Comparison of ENCODE assay signal across 1 cellular context in the genomic region with DNA sequence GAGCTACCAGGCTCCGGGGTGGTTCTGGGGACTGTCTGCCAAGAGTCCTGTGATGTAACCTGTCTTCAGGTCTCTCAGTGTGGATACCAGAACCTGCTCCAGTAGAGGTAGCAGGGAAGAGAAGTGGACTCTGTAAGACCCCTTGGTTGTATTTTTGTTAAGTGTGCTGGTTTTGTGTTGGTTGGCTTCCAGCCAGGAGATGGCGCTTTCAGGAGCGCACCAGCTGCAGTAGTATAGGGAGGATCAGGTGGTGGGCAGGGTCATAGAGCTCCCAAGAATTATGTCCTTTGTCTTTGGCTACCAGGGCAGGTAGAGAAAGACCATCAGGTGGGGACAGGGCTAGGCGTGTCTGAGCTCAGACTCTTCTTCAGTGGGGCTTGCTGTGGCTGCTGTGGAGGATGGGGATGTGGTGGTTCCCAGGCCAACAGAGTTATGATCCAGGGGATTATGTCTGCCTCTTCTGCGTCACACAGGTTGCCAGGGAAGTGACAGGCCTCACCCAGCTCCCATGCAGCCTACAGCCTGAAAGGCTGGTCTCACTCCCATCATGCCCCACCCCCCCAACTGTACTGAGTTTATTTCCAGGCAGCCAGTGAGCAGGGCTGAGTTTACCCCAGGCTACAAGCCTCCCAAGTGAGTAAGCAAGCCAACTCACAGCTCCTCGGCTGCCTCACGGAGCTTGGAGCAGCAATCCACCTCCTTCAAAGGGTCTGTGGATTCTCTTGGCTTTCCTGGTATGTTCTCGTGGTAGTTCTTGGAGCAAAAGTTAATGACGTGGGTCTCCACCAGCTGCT.
TF ChIP-seq lines count a peak whose summit lies in the region.

No MANE protein-coding gene starts in this region.

TF ChIP-seq in H1, 55 proteins besides CTCF, POLR2A, EP300 and RAD21 (continued from another document):
- TF ChIP-seq, protein P1, sequence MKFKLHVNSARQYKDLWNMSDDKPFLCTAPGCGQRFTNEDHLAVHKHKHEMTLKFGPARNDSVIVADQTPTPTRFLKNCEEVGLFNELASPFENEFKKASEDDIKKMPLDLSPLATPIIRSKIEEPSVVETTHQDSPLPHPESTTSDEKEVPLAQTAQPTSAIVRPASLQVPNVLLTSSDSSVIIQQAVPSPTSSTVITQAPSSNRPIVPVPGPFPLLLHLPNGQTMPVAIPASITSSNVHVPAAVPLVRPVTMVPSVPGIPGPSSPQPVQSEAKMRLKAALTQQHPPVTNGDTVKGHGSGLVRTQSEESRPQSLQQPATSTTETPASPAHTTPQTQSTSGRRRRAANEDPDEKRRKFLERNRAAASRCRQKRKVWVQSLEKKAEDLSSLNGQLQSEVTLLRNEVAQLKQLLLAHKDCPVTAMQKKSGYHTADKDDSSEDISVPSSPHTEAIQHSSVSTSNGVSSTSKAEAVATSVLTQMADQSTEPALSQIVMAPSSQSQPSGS (IDR thresholded peaks at IDR 0.05; ENCODE audit: low read length): no peak
- TF ChIP-seq, protein P2, sequence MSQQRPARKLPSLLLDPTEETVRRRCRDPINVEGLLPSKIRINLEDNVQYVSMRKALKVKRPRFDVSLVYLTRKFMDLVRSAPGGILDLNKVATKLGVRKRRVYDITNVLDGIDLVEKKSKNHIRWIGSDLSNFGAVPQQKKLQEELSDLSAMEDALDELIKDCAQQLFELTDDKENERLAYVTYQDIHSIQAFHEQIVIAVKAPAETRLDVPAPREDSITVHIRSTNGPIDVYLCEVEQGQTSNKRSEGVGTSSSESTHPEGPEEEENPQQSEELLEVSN (IDR thresholded peaks at IDR 0.05): no peak
- TF ChIP-seq PHF8 (conservative IDR thresholded peaks at IDR 0.05; ENCODE audit: low read depth, low read length) (no peak), HDAC2 (IDR thresholded peaks at IDR 0.05; ENCODE audit: borderline replicate concordance in 1 of 2, low read depth in 2 of 2, low read length in 2 of 2) (no peak), RXRA (IDR thresholded peaks at IDR 0.05; ENCODE audit: insufficient read depth, low read depth, low read length) (no peak), YY1 (IDR thresholded peaks at IDR 0.05; ENCODE audit: low read depth, low read length) (no peak), GTF2F1 (IDR thresholded peaks at IDR 0.05; ENCODE audit: borderline replicate concordance, low read depth, low read length) (no peak), GABPA (IDR thresholded peaks at IDR 0.05; ENCODE audit: borderline replicate concordance, insufficient read depth, low read length) (no peak), CTBP2 (IDR thresholded peaks at IDR 0.05; ENCODE audit: borderline replicate concordance, insufficient read depth, insufficient read length, low read length) (no peak), BCL11A (IDR thresholded peaks at IDR 0.05; ENCODE audit: low read depth in 2 of 2, low read length in 2 of 2) (no peak), BRCA1 (IDR thresholded peaks at IDR 0.05; ENCODE audit: low read depth, low read length) (no peak)
- TF ChIP-seq, protein P3, sequence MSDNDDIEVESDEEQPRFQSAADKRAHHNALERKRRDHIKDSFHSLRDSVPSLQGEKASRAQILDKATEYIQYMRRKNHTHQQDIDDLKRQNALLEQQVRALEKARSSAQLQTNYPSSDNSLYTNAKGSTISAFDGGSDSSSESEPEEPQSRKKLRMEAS (IDR thresholded peaks at IDR 0.05): no peak
